In genomic region chr2:20091305-20091991, GRCh38 we compare ENCODE assay signal across 10 cellular contexts. TPM values are rescaled to one million over a fixed set of nuclear protein-coding genes. Genes with fewer than 3 reads are reported as not detected.
A peak's percentile ranks its signal among the peaks of the same experiment; 100 is the strongest.
DNase-seq lines count a peak whose midpoint lies in the region; ATAC-seq, FAIRE-seq and TF ChIP-seq lines count a peak whose summit lies in the region.
"Had no signal": no experiment of that assay in that cellular context is flagged by ENCODE, and none has a peak within 500 bp of the region (broad histone marks: within the 10 kb centered on the region; RNA-seq: fewer than 3 reads in every experiment).

No MANE protein-coding gene starts in this region.

- DNase-seq in IMR-90, result peak; percentile 97
- peak; percentile 93 to 97 for DNase-seq in cardiac fibroblast (ENCODE audit: low read depth in 2 of 2)
- peak; percentile 83 for DNase-seq in keratinocyte (ENCODE audit: low read depth, low spot score)
- peak in 1 of 2 donors; percentile 88 for DNase-seq in suprapubic skin (ENCODE audit: low spot score in 2 of 2)
- no peak for DNase-seq in GM12891 (ENCODE audit: insufficient read length, low spot score)
- DNase-seq in activated naive CD4-positive, alpha-beta T cell treated with anti-CD3 and anti-CD28 coated beads, Interleukin-2, amount 50 U/mL, for 16 hours, result no peak
- no peak for DNase-seq in DMS153 (lab: John Stamatoyannopoulos, UW)
- DNase-seq: activated CD4-positive, alpha-beta T cell treated with anti-CD3 and anti-CD28 coated beads, Interleukin-2, amount 10 ng/mL, durations not matched to agents 7 days and 5 days had no signal

- in situ Hi-C loops in IMR-90 (cut with MboI; ENCODE audit: low sequenced_read_pairs), result loop anchor here (5.0 kb wide), 1 partner anchor 129 kb away; no protein-coding TSS in a partner anchor

- peak overlapping the region; percentile 85 for H3K23ac ChIP-seq in IMR-90 (ENCODE audit: low read depth, low read length)

- peak overlapping the region; percentile 80 for H2BK5ac ChIP-seq in IMR-90 (ENCODE audit: low read depth, low read length, poor library complexity, severe bottlenecking)

- ATAC-seq in IMR-90 (ENCODE audit: low read depth) (peak; percentile 68), HG03439 (IDR thresholded peaks at IDR 0.05; ENCODE audit: unreplicated experiment) (no peak)

- H3K4me1 ChIP-seq in IMR-90 (ENCODE audit: control insufficient read depth, insufficient read depth, low read length) (peaks cover 40% of the 10 kb centered on the region), keratinocyte (ENCODE audit: control insufficient read depth, extremely low read depth, insufficient read depth, low read length) (peaks cover 43% of the 10 kb centered on the region), suprapubic skin (peaks cover 40% of the 10 kb centered on the region)
- H3K4me1 ChIP-seq: prostate gland had no signal

- peak overlapping the region; percentile 94 for H3K14ac ChIP-seq in IMR-90 (replicated peaks; ENCODE audit: low read depth, low read length)

- FAIRE-seq in keratinocyte (lab: Jason Lieb, UNC) (peak; percentile 75), GM12891 (lab: Jason Lieb, UNC) (no peak)

- peak overlapping the region; percentile 2; the same call in 1 of the 2 replicates for H3K4me3 ChIP-seq in IMR-90 (ENCODE audit: insufficient read depth, low read depth, low read length)
- H3K4me3 ChIP-seq in cardiac fibroblast (replicated peaks in 1 of 2; ENCODE audit: low read depth in 2 of 2, low read length in 2 of 2), result peak overlapping the region in 1 of 2 donors; percentile 32
- H3K4me3 ChIP-seq in keratinocyte (ENCODE audit: control insufficient read depth in 2 of 3, extremely low read depth in 1 of 3, insufficient read depth in 2 of 3, low read depth in 1 of 3, low read length in 3 of 3), result peak overlapping the region in 2 of 3 experiments; percentile 6 to 27
- no peak overlapping the region for H3K4me3 ChIP-seq in suprapubic skin
- H3K4me3 ChIP-seq: prostate gland had no signal

- H3K4me2 ChIP-seq in IMR-90 (ENCODE audit: low read depth, low read length) (peak overlapping the region; percentile 61), keratinocyte (ENCODE audit: control insufficient read depth, extremely low read depth, insufficient read depth, low read depth, low read length) (peak overlapping the region; percentile 82)

- peak overlapping the region; percentile 97 for H3K4ac ChIP-seq in IMR-90 (ENCODE audit: low read depth, low read length)

- no peaks in the 10 kb centered on the region for H3K9me3 ChIP-seq in IMR-90 (ENCODE audit: control insufficient read depth, insufficient read depth, low read length)
- H3K9me3 ChIP-seq in keratinocyte (ENCODE audit: control insufficient read depth, low read depth, low read length), result no peaks in the 10 kb centered on the region
- no peaks in the 10 kb centered on the region for H3K9me3 ChIP-seq in suprapubic skin
- H3K9me3 ChIP-seq: prostate gland had no signal

- BruUV-seq in IMR-90 (replicated peaks; lab: Mats Ljungman, UMichigan), result no TSS peak

- H4K8ac ChIP-seq in IMR-90 (ENCODE audit: low read depth in 2 of 2, low read length in 2 of 2), result peak overlapping the region; percentile 70 to 86

- H3K9me1 ChIP-seq in IMR-90 (ENCODE audit: insufficient read depth, low read length) (peaks cover 28% of the 10 kb centered on the region), keratinocyte (ENCODE audit: control insufficient read depth, extremely low read depth, insufficient read depth, low read length) (no peaks in the 10 kb centered on the region)

- H2BK15ac ChIP-seq in IMR-90 (ENCODE audit: low read depth, low read length), result peak overlapping the region; percentile 82

- TF ChIP-seq CTCF in IMR-90 (conservative IDR thresholded peaks at IDR 0.05; ENCODE audit: low read depth, low read length) (no peak), cardiac fibroblast (IDR thresholded peaks at IDR 0.05; ENCODE audit: low read depth, low read length) (no peak), keratinocyte (optimal IDR thresholded peaks at IDR 0.05 in 1 of 3, IDR thresholded peaks at IDR 0.05 in 1 of 3, conservative IDR thresholded peaks at IDR 0.05 in 1 of 3; ENCODE audit: extremely low read depth in 1 of 3, insufficient read depth in 2 of 3, low read length in 3 of 3) (no peak), suprapubic skin (IDR thresholded peaks at IDR 0.05) (no peak)

- H4K91ac ChIP-seq in IMR-90 (ENCODE audit: insufficient read depth, low read depth, low read length), result peak overlapping the region; percentile 97

- no peak for TF ChIP-seq EP300 in suprapubic skin (IDR thresholded peaks at IDR 0.05)

- H3K79me1 ChIP-seq in IMR-90 (ENCODE audit: low read depth in 1 of 2, low read length in 2 of 2), result peaks cover 4 to 8% of the 10 kb centered on the region in 2 experiments; a peak in 2 of 4 replicates

- H3K27me3 ChIP-seq in IMR-90 (ENCODE audit: control insufficient read depth, insufficient read depth, low read length), result no peaks in the 10 kb centered on the region
- H3K27me3 ChIP-seq in keratinocyte (ENCODE audit: control insufficient read depth, extremely low read depth, insufficient read depth, low read length), result no peaks in the 10 kb centered on the region
- H3K27me3 ChIP-seq in suprapubic skin, result no peaks in the 10 kb centered on the region

- peak overlapping the region; percentile 72 for H4K5ac ChIP-seq in IMR-90 (ENCODE audit: low read depth, low read length)

- H2BK20ac ChIP-seq in IMR-90 (ENCODE audit: low read depth, low read length), result peak overlapping the region; percentile 95

- TF ChIP-seq POLR2A in IMR-90 (IDR thresholded peaks at IDR 0.05; ENCODE audit: low read depth, low read length), result peak; percentile 55
- no peak for TF ChIP-seq POLR2A in suprapubic skin (IDR thresholded peaks at IDR 0.05)
- TF ChIP-seq POLR2A in GM12891 (IDR thresholded peaks at IDR 0.05; ENCODE audit: low read depth, low read length), result no peak

- peak overlapping the region; percentile 87 for H2AFZ ChIP-seq in IMR-90 (replicated peaks; ENCODE audit: low read length, poor library complexity)
- H2AFZ ChIP-seq in keratinocyte (ENCODE audit: control insufficient read depth, low read length), result peak overlapping the region; percentile 83

- peak overlapping the region; percentile 70 for H3K18ac ChIP-seq in IMR-90 (ENCODE audit: low read depth, low read length)

- WGBS in IMR-90 (ENCODE audit: extremely low coverage in 2 of 2, insufficient read length in 1 of 2), 2 experiments, result 2% methylated on average over 6 of the region's 11 CpGs; no CpG with 5 or more reads in 1 of the 2 experiments
- 22% methylated on average over 11 of the region's 11 CpGs for WGBS in suprapubic skin

- peak overlapping the region; percentile 47 for H3K9ac ChIP-seq in IMR-90 (ENCODE audit: low read depth, low read length)
- H3K9ac ChIP-seq in keratinocyte (ENCODE audit: control insufficient read depth, extremely low read depth, insufficient read depth, low read length), result peak overlapping the region; percentile 79

- peak overlapping the region; percentile 74 for H3K56ac ChIP-seq in IMR-90 (ENCODE audit: extremely low read depth, insufficient read depth, low read length)

- peak; percentile 29; the same call in 1 of the 2 replicates for TF ChIP-seq RAD21 in IMR-90 (IDR thresholded peaks at IDR 0.05; ENCODE audit: low read length)

- CTCF ChIA-PET in IMR-90 (lab: Yijun Ruan, JAX), result interaction anchor here (1.3 kb wide), 1 partner anchor 76 kb away, joined by 5 read pairs; no protein-coding TSS in a partner anchor

- POLR2A ChIA-PET in IMR-90 (lab: Charles Lee; ENCODE audit: unreplicated experiment), result interaction anchor here (0.5 to 1.4 kb wide), 3 partner anchors 41 to 1561 kb away, joined by 3 to 6 read pairs (median 5); partner anchors contain the start of gene LAPTM4A

- intact Hi-C loops in IMR-90 (cut with micrococcal nuclease), result loop anchor here (1.0 to 10.0 kb wide), 5 partner anchors 19 to 227 kb away; partner anchors contain the start of gene LAPTM4A

- no peaks in the 10 kb centered on the region for H3K79me2 ChIP-seq in keratinocyte (ENCODE audit: control insufficient read depth, insufficient read depth, low read length)

- H3K36me3 ChIP-seq in IMR-90 (ENCODE audit: control insufficient read depth, insufficient read depth, low read length), result no peaks in the 10 kb centered on the region
- no peaks in the 10 kb centered on the region for H3K36me3 ChIP-seq in keratinocyte (ENCODE audit: control insufficient read depth in 2 of 2, extremely low read depth in 1 of 2, insufficient read depth in 2 of 2, low read length in 2 of 2)
- no peaks in the 10 kb centered on the region for H3K36me3 ChIP-seq in suprapubic skin
- H3K36me3 ChIP-seq: prostate gland had no signal

- H2BK120ac ChIP-seq in IMR-90 (ENCODE audit: low read depth, low read length), result peak overlapping the region; percentile 96

- H4K20me1 ChIP-seq in IMR-90 (ENCODE audit: insufficient read depth, low read length), result no peaks in the 10 kb centered on the region
- H4K20me1 ChIP-seq in keratinocyte (ENCODE audit: control insufficient read depth, extremely low read depth, insufficient read depth, low read length), result no peaks in the 10 kb centered on the region

- peak overlapping the region; percentile 95 for H3K27ac ChIP-seq in IMR-90 (ENCODE audit: insufficient read depth, low read length)
- peak overlapping the region; percentile 94 for H3K27ac ChIP-seq in keratinocyte (ENCODE audit: control insufficient read depth, insufficient read depth, low read length)
- H3K27ac ChIP-seq in suprapubic skin, result peak overlapping the region; percentile 72
- H3K27ac ChIP-seq: prostate gland had no signal

- peak overlapping the region; percentile 84 for H2AK9ac ChIP-seq in IMR-90 (replicated peaks; ENCODE audit: low read depth, low read length, poor library complexity)

- H2AK5ac ChIP-seq in IMR-90 (ENCODE audit: low read depth, low read length), result peak overlapping the region; percentile 97

- dilution Hi-C loops in IMR-90 (cut with HindIII; ENCODE audit: low sequenced_read_pairs, unreplicated experiment), result no loop called here
- dilution Hi-C loops in keratinocyte (cut with MboI; ENCODE audit: extremely low pct_ligation_motif_present, low sequenced_read_pairs), result no loop called here

TF ChIP-seq in GM12891, 5 proteins besides CTCF, POLR2A, EP300 and RAD21 (continues in another document):
- no peak for TF ChIP-seq POU2F2 (IDR thresholded peaks at IDR 0.05; ENCODE audit: low read depth, low read length)
- no peak for TF ChIP-seq TAF1 (IDR thresholded peaks at IDR 0.05; ENCODE audit: low read depth, low read length)

RNA-seq across cellular contexts. Expression of gene LAPTM4A, which starts 40.0 kb away (rescaled TPM):
- total RNA-seq in IMR-90 (2012; rRNA removed) (97.7 and 221 TPM in 2 replicates), suprapubic skin (100 to 1,000 TPM in 3 of 4 donors, 10 to 100 TPM in 1; 88.8 to 159 (median 128) TPM)
- polyA plus RNA-seq in IMR-90 (2012; rRNA removed) (378 and 401 TPM in 2 replicates), keratinocyte (254 to 509 TPM (median 460 TPM) in 3 replicates)
- polyA plus RNA-seq in IMR-90 (2012; cell fraction: cytosol; rRNA removed), result 100 and 185 TPM in 2 replicates
- polyA plus RNA-seq in IMR-90 (2012; cell fraction: nucleus; rRNA removed; ENCODE audit: low replicate concordance), result 33.9 and 158 TPM in 2 replicates
- polyA plus RNA-seq in keratinocyte (2011; ENCODE audit: low read depth), result 67.7 TPM
- polyA plus RNA-seq in keratinocyte (2011; cell fraction: cytosol; rRNA removed), result 226 and 462 TPM in 2 replicates
- 737 and 886 TPM in 2 replicates for polyA plus RNA-seq in keratinocyte (2011; cell fraction: nucleus; rRNA removed)
- polyA plus RNA-seq in keratinocyte (2012; ENCODE audit: low replicate concordance), result 148 and 245 TPM in 2 replicates
- 40.9 to 255 TPM (median 189 TPM) in 3 replicates for polyA minus RNA-seq in keratinocyte
- polyA minus RNA-seq in keratinocyte (2011; cell fraction: cytosol; rRNA and poly(A)+ RNA removed), result 91.5 TPM
- polyA minus RNA-seq in keratinocyte (2011; cell fraction: nucleus; rRNA and poly(A)+ RNA removed), result 165 and 291 TPM in 2 replicates
- polyA plus RNA-seq in GM12891 (2012; ENCODE audit: low read depth, missing spikeins), result 38.9 TPM

Comparison
In these comparisons a context has a peak if more than half of its experiments do, and no peak if none do; other contexts are left out.
1. DNase-seq: peak in IMR-90 (single experiment), cardiac fibroblast (2 of 2) and keratinocyte (single experiment); none in GM12891 (single experiment), activated naive CD4-positive, alpha-beta T cell treated with anti-CD3 and anti-CD28 coated beads, Interleukin-2, amount 50 U/mL, for 16 hours (single experiment) and DMS153 (single experiment).
2. Peak in every context shown above with its lines, with median percentiles within 50 percentile points of each other: H3K27ac ChIP-seq.